In genomic region chr1:28259252-28259934, GRCh38 we compare ENCODE assay signal across 8 cellular contexts. TPM values are rescaled to one million over a fixed set of nuclear protein-coding genes. Genes with fewer than 3 reads are reported as not detected.
DNase-seq lines count a peak whose midpoint lies in the region; ATAC-seq and TF ChIP-seq lines count a peak whose summit lies in the region.

SESN2 (plus strand) TSS chr1:28259518; CDS start chr1:28259848, 330 bp downstream.

- WGBS in right lobe of liver (ENCODE audit: insufficient coverage, low coverage, low lambda C conversion rate, missing lambda C conversion rate), result 5% methylated on average over 7 of the region's 76 CpGs

- POLR2A ChIA-PET in activated CD4-positive, alpha-beta memory T cell treated with anti-CD3 and anti-CD28 coated beads, Interleukin-2, amount 10 ng/mL, durations not matched to agents 7 days and 5 days (lab: Charles Lee), result interaction anchor here (0.6 to 12.6 kb wide), 21 partner anchors 10 to 389 kb away, joined by 3 to 159 read pairs (median 5); partner anchors contain the start of genes ATP5IF1, MED18, RNU11 and TRNAU1AP

- H3K9me3 ChIP-seq in right lobe of liver, result no peaks in the 10 kb centered on the region

- ATAC-seq in GM19438 (IDR thresholded peaks at IDR 0.05; ENCODE audit: low read depth, unreplicated experiment) (peak; percentile 96), HG03575 (IDR thresholded peaks at IDR 0.05; ENCODE audit: extremely low read depth, insufficient number of reproducible peaks, low FRiP score, unreplicated experiment) (peak; percentile 57), right lobe of liver (peak; percentile 94 to 96 (median 94))

- peaks cover 53% of the 10 kb centered on the region for H3K4me1 Mint-ChIP-seq in activated CD4-positive, alpha-beta memory T cell treated with anti-CD3 and anti-CD28 coated beads, Interleukin-2, amount 10 ng/mL, durations not matched to agents 7 days and 5 days

- peak within 1 kb of the TSS in 55 of 59 donors; percentile 41 to 94 (median 82) for H3K27ac ChIP-seq in dorsolateral prefrontal cortex
- H3K27ac ChIP-seq in right lobe of liver, result peak within 1 kb of the TSS; percentile 67 to 88 (median 83)

- H3K4me1 ChIP-seq in right lobe of liver, result peaks cover 0 to 42% (median 11%) of the 10 kb centered on the region in 4 donors

- intact Hi-C loops in dorsolateral prefrontal cortex (cut with DNase I), result loop anchor here (2.0 to 10.0 kb wide), 3 partner anchors 69 to 345 kb away; partner anchors contain the start of genes MED18 (in 1 of the 2) and RCC1 (in 1 of the 2)
- intact Hi-C loops in right lobe of liver (cut with DNase I), result no loop called here

- DNase-seq in CD1c-positive myeloid dendritic cell (ENCODE audit: extremely low spot score) (peak; percentile 100), NCI-H82 treated with DMSO at 0.1 percent for 48 hours (lab: John Stamatoyannopoulos, UW; ENCODE audit: unreplicated experiment) (peak; percentile 93), dorsolateral prefrontal cortex (peak; percentile 99 to 100 (median 99)), right lobe of liver (peak; percentile 99 to 100 (median 100))
- peak; percentile 100 for DNase-seq in activated CD4-positive, alpha-beta memory T cell treated with anti-CD3 and anti-CD28 coated beads, Interleukin-2, amount 10 ng/mL, durations not matched to agents 7 days and 5 days
- peak; percentile 98 to 100 for DNase-seq in stimulated activated CD4-positive, alpha-beta T cell treated with anti-CD3 and anti-CD28 coated beads, Interleukin-4, amount 100 ng/mL, for 4 hours

- CTCF ChIA-PET in activated CD4-positive, alpha-beta memory T cell treated with anti-CD3 and anti-CD28 coated beads, Interleukin-2, amount 10 ng/mL, durations not matched to agents 7 days and 5 days (lab: Charles Lee), result interaction anchor here (0.7 to 5.1 kb wide), 3 partner anchors 8 to 322 kb away, joined by 3 to 42 read pairs (median 3); no protein-coding TSS in a partner anchor

- H3K27me3 Mint-ChIP-seq in activated CD4-positive, alpha-beta memory T cell treated with anti-CD3 and anti-CD28 coated beads, Interleukin-2, amount 10 ng/mL, durations not matched to agents 7 days and 5 days, result no peaks in the 10 kb centered on the region

- TF ChIP-seq POLR2A in right lobe of liver (IDR thresholded peaks at IDR 0.05), result peak; percentile 100

- H3K4me3 Mint-ChIP-seq in activated CD4-positive, alpha-beta memory T cell treated with anti-CD3 and anti-CD28 coated beads, Interleukin-2, amount 10 ng/mL, durations not matched to agents 7 days and 5 days, result peak within 1 kb of the TSS; percentile 71

- TF ChIP-seq CTCF in dorsolateral prefrontal cortex (IDR thresholded peaks at IDR 0.05 in 54 of 56, conservative IDR thresholded peaks at IDR 0.05 in 2 of 56; ENCODE audit: low read depth in 1 of 56, partially characterized antibody in 56 of 56) (peak in 35 of 56 donors; percentile 10 to 64 (median 31)), right lobe of liver (IDR thresholded peaks at IDR 0.05) (no peak)

- peaks cover 9% of the 10 kb centered on the region for H3K36me3 Mint-ChIP-seq in activated CD4-positive, alpha-beta memory T cell treated with anti-CD3 and anti-CD28 coated beads, Interleukin-2, amount 10 ng/mL, durations not matched to agents 7 days and 5 days (ENCODE audit: low read depth)

- H3K27me3 ChIP-seq in dorsolateral prefrontal cortex (no peaks in the 10 kb centered on the region), right lobe of liver (no peaks in the 10 kb centered on the region)

- peak within 1 kb of the TSS; percentile 83 for H3K27ac Mint-ChIP-seq in activated CD4-positive, alpha-beta memory T cell treated with anti-CD3 and anti-CD28 coated beads, Interleukin-2, amount 10 ng/mL, durations not matched to agents 7 days and 5 days

- no peaks in the 10 kb centered on the region for H3K36me3 ChIP-seq in right lobe of liver

- H3K4me3 ChIP-seq in dorsolateral prefrontal cortex (peak within 1 kb of the TSS; percentile 68 to 100 (median 95)), right lobe of liver (peak within 1 kb of the TSS; percentile 81 to 99 (median 99))

- no peaks in the 10 kb centered on the region for H3K9me3 Mint-ChIP-seq in activated CD4-positive, alpha-beta memory T cell treated with anti-CD3 and anti-CD28 coated beads, Interleukin-2, amount 10 ng/mL, durations not matched to agents 7 days and 5 days

RNA-seq across cellular contexts. Expression of gene SESN2, which starts in this region (rescaled TPM):
- 10 to 100 TPM; 22.8 to 23.9 TPM for total RNA-seq in activated CD4-positive, alpha-beta memory T cell treated with anti-CD3 and anti-CD28 coated beads, Interleukin-2, amount 10 ng/mL, durations not matched to agents 7 days and 5 days
- total RNA-seq in dorsolateral prefrontal cortex (10 to 100 TPM in 101 of 120 experiments, 1 to 10 TPM in 19; 6.5 to 26.1 (median 11.8) TPM), right lobe of liver (10 to 100 TPM in 4 of 6 experiments, 1 to 10 TPM in 2; 4.5 to 17.9 (median 14.0) TPM)

Comparison
In these comparisons a context has a peak if more than half of its experiments do, and no peak if none do; other contexts are left out.
1. Peak in every context shown above with its lines: DNase-seq, ATAC-seq, H3K4me3 ChIP-seq and H3K27ac ChIP-seq.
2. CTCF ChIP-seq: peak in dorsolateral prefrontal cortex (35 of 56); none in right lobe of liver (0 of 4).
3. intact Hi-C loops: an anchor here in dorsolateral prefrontal cortex (2.0 to 10.0 kb wide); none called in right lobe of liver.